ENCODE assay signal across 15 cellular contexts in the genomic region with DNA sequence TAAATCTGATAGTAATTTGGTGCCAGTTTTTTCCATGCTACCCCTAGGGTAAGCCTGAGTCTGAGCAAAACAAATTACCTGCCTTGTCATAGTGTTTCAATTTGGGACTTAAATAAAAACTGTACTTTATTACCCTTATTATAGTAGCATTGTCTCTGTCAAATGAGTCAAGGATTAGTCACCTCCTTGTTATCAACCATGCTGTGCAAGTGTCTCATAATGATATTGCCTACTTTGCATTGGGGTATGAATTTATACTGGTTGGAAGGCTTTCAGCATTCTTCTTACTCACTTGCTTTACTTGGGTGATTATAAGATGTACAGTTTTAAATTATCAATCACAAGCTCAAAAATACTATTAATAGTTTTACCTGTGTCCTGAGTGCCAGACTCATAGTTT.
DNase-seq lines count a peak whose midpoint lies in the region; ATAC-seq, FAIRE-seq and TF ChIP-seq lines count a peak whose summit lies in the region.
"Had no signal": no experiment of that assay in that cellular context is flagged by ENCODE, and none has a peak within 500 bp of the region (broad histone marks: within the 10 kb centered on the region; RNA-seq: fewer than 3 reads in every experiment).

No MANE protein-coding gene starts in this region.

- peaks cover 3% of the 10 kb centered on the region for H3K9me3 Mint-ChIP-seq in activated T-helper 17 cell treated with anti-CD3 and anti-CD28 coated beads, Interleukin-2, amount 50 U/mL, for 72 hours
- no peaks in the 10 kb centered on the region for H3K9me3 Mint-ChIP-seq in WTC11
- H3K9me3 Mint-ChIP-seq: CD14-positive monocyte, nephron progenitor cell had no signal

- no peak overlapping the region for H3K27ac Mint-ChIP-seq in activated T-helper 17 cell treated with anti-CD3 and anti-CD28 coated beads, Interleukin-2, amount 50 U/mL, for 72 hours
- no peak overlapping the region for H3K27ac Mint-ChIP-seq in WTC11
- H3K27ac Mint-ChIP-seq: CD14-positive monocyte, nephron progenitor cell had no signal

- dilution Hi-C loops in keratinocyte (cut with MboI; ENCODE audit: extremely low pct_ligation_motif_present, low sequenced_read_pairs) = no loop called here

- H3K4me1 ChIP-seq in keratinocyte (ENCODE audit: control insufficient read depth, extremely low read depth, insufficient read depth, low read length) (no peaks in the 10 kb centered on the region), right atrium auricular region (no peaks in the 10 kb centered on the region)
- H3K4me1 ChIP-seq: heart left ventricle had no signal

- ATAC-seq in GM21717 (IDR thresholded peaks at IDR 0.05; ENCODE audit: unreplicated experiment) (peak; percentile 63), GM18511 (IDR thresholded peaks at IDR 0.05; ENCODE audit: unreplicated experiment) (no peak), WTC11 (no peak)
- ATAC-seq in activated T-helper 17 cell treated with anti-CD3 and anti-CD28 coated beads, Interleukin-2, amount 50 U/mL, for 72 hours (replicated peaks) = peak; percentile 66
- ATAC-seq: heart left ventricle had no signal

- H3K27ac ChIP-seq in keratinocyte (ENCODE audit: control insufficient read depth, insufficient read depth, low read length) (no peak overlapping the region), right atrium auricular region (no peak overlapping the region)
- H3K27ac ChIP-seq: heart left ventricle had no signal

- H3K4me1 Mint-ChIP-seq in activated T-helper 17 cell treated with anti-CD3 and anti-CD28 coated beads, Interleukin-2, amount 50 U/mL, for 72 hours = no peaks in the 10 kb centered on the region
- no peaks in the 10 kb centered on the region for H3K4me1 Mint-ChIP-seq in WTC11
- H3K4me1 Mint-ChIP-seq: CD14-positive monocyte had no signal

- H3K9me3 ChIP-seq in keratinocyte (ENCODE audit: control insufficient read depth, low read depth, low read length) = no peaks in the 10 kb centered on the region
- H3K9me3 ChIP-seq in right atrium auricular region = no peaks in the 10 kb centered on the region
- H3K9me3 ChIP-seq: heart left ventricle had no signal

- FAIRE-seq in HTR-8/SVneo (lab: Jason Lieb, UNC) = no peak
- FAIRE-seq in keratinocyte (lab: Jason Lieb, UNC) = no peak

- no peak for TF ChIP-seq CTCF in keratinocyte (optimal IDR thresholded peaks at IDR 0.05 in 1 of 3, IDR thresholded peaks at IDR 0.05 in 1 of 3, conservative IDR thresholded peaks at IDR 0.05 in 1 of 3; ENCODE audit: extremely low read depth in 1 of 3, insufficient read depth in 2 of 3, low read length in 3 of 3)
- TF ChIP-seq CTCF in right atrium auricular region (IDR thresholded peaks at IDR 0.05) = no peak
- no peak for TF ChIP-seq CTCF in WTC11 (IDR thresholded peaks at IDR 0.05)

- no peaks in the 10 kb centered on the region for H3K9me1 ChIP-seq in keratinocyte (ENCODE audit: control insufficient read depth, extremely low read depth, insufficient read depth, low read length)

- DNase-seq in HTR-8/SVneo (ENCODE audit: insufficient read length, low spot score) (peak; percentile 2), keratinocyte (ENCODE audit: low read depth, low spot score) (peak; percentile 4), right atrium auricular region (ENCODE audit: low spot score) (no peak), NCI-H446 (lab: John Stamatoyannopoulos, UW) (no peak), WTC11 (ENCODE audit: low spot score) (no peak)
- DNase-seq: activated CD4-positive, CD25-positive, alpha-beta regulatory T cell treated with anti-CD3 and anti-CD28 coated beads, Interleukin-2, amount 50 U/mL, for 72 hours; heart left ventricle; KBM-7; NCI-H1694 treated with DMSO at 0.1 percent for 48 hours; nephron progenitor cell; substantia nigra had no signal

- no peak overlapping the region for H3K4me3 ChIP-seq in keratinocyte (ENCODE audit: control insufficient read depth in 2 of 3, extremely low read depth in 1 of 3, insufficient read depth in 2 of 3, low read depth in 1 of 3, low read length in 3 of 3)
- H3K4me3 ChIP-seq in right atrium auricular region = no peak overlapping the region
- H3K4me3 ChIP-seq: heart left ventricle had no signal

- no peaks in the 10 kb centered on the region for H4K20me1 ChIP-seq in keratinocyte (ENCODE audit: control insufficient read depth, extremely low read depth, insufficient read depth, low read length)

- H3K9ac ChIP-seq in keratinocyte (ENCODE audit: control insufficient read depth, extremely low read depth, insufficient read depth, low read length) = no peak overlapping the region

- H3K36me3 ChIP-seq in keratinocyte (ENCODE audit: control insufficient read depth in 2 of 2, extremely low read depth in 1 of 2, insufficient read depth in 2 of 2, low read length in 2 of 2) (no peaks in the 10 kb centered on the region), right atrium auricular region (no peaks in the 10 kb centered on the region)
- H3K36me3 ChIP-seq: heart left ventricle had no signal

- H2AFZ ChIP-seq in keratinocyte (ENCODE audit: control insufficient read depth, low read length) = no peak overlapping the region

- no peaks in the 10 kb centered on the region for H3K27me3 Mint-ChIP-seq in activated T-helper 17 cell treated with anti-CD3 and anti-CD28 coated beads, Interleukin-2, amount 50 U/mL, for 72 hours
- no peaks in the 10 kb centered on the region for H3K27me3 Mint-ChIP-seq in WTC11 (ENCODE audit: low read depth)

- no peak overlapping the region for H3K4me3 Mint-ChIP-seq in activated T-helper 17 cell treated with anti-CD3 and anti-CD28 coated beads, Interleukin-2, amount 50 U/mL, for 72 hours
- no peak overlapping the region for H3K4me3 Mint-ChIP-seq in WTC11
- H3K4me3 Mint-ChIP-seq: CD14-positive monocyte, nephron progenitor cell had no signal

- no peaks in the 10 kb centered on the region for H3K79me2 ChIP-seq in keratinocyte (ENCODE audit: control insufficient read depth, insufficient read depth, low read length)

- POLR2A ChIA-PET in WTC11 (lab: Charles Lee) = no interaction called here

- no peak overlapping the region for H3K4me2 ChIP-seq in keratinocyte (ENCODE audit: control insufficient read depth, extremely low read depth, insufficient read depth, low read depth, low read length)

- H3K27me3 ChIP-seq in keratinocyte (ENCODE audit: control insufficient read depth, extremely low read depth, insufficient read depth, low read length) (no peaks in the 10 kb centered on the region), right atrium auricular region (no peaks in the 10 kb centered on the region)
- H3K27me3 ChIP-seq: heart left ventricle had no signal

- H3K36me3 Mint-ChIP-seq in activated T-helper 17 cell treated with anti-CD3 and anti-CD28 coated beads, Interleukin-2, amount 50 U/mL, for 72 hours (ENCODE audit: low read depth) = no peaks in the 10 kb centered on the region
- H3K36me3 Mint-ChIP-seq in WTC11 = no peaks in the 10 kb centered on the region
- H3K36me3 Mint-ChIP-seq: CD14-positive monocyte had no signal

- CTCF ChIA-PET in WTC11 (lab: Charles Lee) = no interaction called here

TF ChIP-seq in WTC11, 78 proteins besides CTCF, POLR2A, EP300 and RAD21:
- TF ChIP-seq SP1 (CRISPR knock-in tag; conservative IDR thresholded peaks at IDR 0.05) = no peak
- no peak for TF ChIP-seq NFYB (CRISPR knock-in tag; conservative IDR thresholded peaks at IDR 0.05; ENCODE audit: low read depth)
- no peak for TF ChIP-seq ELF4 (CRISPR knock-in tag; IDR thresholded peaks at IDR 0.05; ENCODE audit: low read depth)
- TF ChIP-seq, protein P1, sequence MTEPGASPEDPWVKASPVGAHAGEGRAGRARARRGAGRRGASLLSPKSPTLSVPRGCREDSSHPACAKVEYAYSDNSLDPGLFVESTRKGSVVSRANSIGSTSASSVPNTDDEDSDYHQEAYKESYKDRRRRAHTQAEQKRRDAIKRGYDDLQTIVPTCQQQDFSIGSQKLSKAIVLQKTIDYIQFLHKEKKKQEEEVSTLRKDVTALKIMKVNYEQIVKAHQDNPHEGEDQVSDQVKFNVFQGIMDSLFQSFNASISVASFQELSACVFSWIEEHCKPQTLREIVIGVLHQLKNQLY (CRISPR knock-in tag; IDR thresholded peaks at IDR 0.05) = no peak
- no peak for TF ChIP-seq NFATC4 (CRISPR knock-in tag; IDR thresholded peaks at IDR 0.05)
- no peak for TF ChIP-seq CREB1 (CRISPR knock-in tag; IDR thresholded peaks at IDR 0.05)
- no peak for TF ChIP-seq NR1H2 (CRISPR knock-in tag; IDR thresholded peaks at IDR 0.05)
- no peak for TF ChIP-seq ATF1 (CRISPR knock-in tag; IDR thresholded peaks at IDR 0.05)
- TF ChIP-seq ZNF121 (CRISPR knock-in tag; IDR thresholded peaks at IDR 0.05) = no peak
- TF ChIP-seq ZBTB21 (CRISPR knock-in tag; IDR thresholded peaks at IDR 0.05; ENCODE audit: borderline replicate concordance) = no peak
- no peak for TF ChIP-seq ZNF263 (CRISPR knock-in tag; IDR thresholded peaks at IDR 0.05; ENCODE audit: low read depth)
- TF ChIP-seq, protein P2, sequence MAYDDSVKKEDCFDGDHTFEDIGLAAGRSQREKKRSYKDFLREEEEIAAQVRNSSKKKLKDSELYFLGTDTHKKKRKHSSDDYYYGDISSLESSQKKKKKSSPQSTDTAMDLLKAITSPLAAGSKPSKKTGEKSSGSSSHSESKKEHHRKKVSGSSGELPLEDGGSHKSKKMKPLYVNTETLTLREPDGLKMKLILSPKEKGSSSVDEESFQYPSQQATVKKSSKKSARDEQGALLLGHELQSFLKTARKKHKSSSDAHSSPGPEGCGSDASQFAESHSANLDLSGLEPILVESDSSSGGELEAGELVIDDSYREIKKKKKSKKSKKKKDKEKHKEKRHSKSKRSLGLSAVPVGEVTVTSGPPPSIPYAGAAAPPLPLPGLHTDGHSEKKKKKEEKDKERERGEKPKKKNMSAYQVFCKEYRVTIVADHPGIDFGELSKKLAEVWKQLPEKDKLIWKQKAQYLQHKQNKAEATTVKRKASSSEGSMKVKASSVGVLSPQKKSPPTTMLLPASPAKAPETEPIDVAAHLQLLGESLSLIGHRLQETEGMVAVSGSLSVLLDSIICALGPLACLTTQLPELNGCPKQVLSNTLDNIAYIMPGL (CRISPR knock-in tag; IDR thresholded peaks at IDR 0.05) = no peak
- TF ChIP-seq HMGA2 (CRISPR knock-in tag; IDR thresholded peaks at IDR 0.05) = no peak
TF ChIP-seq in WTC11: peak in this region for 0.

Comparison
In these comparisons a context has a peak if more than half of its experiments do, and no peak if none do; other contexts are left out.
1. ATAC-seq: peak in GM21717 (single experiment) and activated T-helper 17 cell treated with anti-CD3 and anti-CD28 coated beads, Interleukin-2, amount 50 U/mL, for 72 hours (single experiment); none in GM18511 (single experiment) and WTC11 (single experiment).
2. DNase-seq: peak in HTR-8/SVneo (single experiment) and keratinocyte (single experiment); none in right atrium auricular region (single experiment), NCI-H446 (0 of 2) and WTC11 (single experiment).